ENCODE assay signal across 21 cellular contexts in the genomic region with DNA sequence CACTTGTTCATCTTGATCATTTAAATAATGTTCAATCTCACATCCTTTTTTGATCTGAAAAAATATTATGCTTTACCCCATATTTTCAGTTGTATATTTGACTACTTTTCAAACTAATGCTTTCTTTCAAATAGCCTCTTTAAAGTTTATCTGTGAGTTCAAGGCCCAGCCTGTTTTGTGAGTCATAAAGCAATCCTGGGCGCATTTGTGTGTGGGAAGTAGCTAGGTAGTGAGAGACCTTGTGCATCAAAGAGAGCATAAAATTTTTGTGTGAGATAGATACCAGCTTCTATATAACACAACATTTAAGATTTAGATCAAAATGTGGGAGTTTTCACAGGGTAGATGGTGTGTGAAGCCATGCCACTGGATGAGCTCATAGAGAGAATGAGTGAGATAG.
DNase-seq lines count a peak whose midpoint lies in the region; ATAC-seq, FAIRE-seq and TF ChIP-seq lines count a peak whose summit lies in the region.
"Had no signal": no experiment of that assay in that cellular context is flagged by ENCODE, and none has a peak within 500 bp of the region (broad histone marks: within the 10 kb centered on the region; RNA-seq: fewer than 3 reads in every experiment).

No MANE protein-coding gene starts in this region.

- no peak overlapping the region for H3K4me2 ChIP-seq in IMR-90 (ENCODE audit: low read depth, low read length)
- no peak overlapping the region for H3K4me2 ChIP-seq in astrocyte (ENCODE audit: low read length)

- no peak for ATAC-seq in IMR-90 (ENCODE audit: low read depth)
- no peak for ATAC-seq in activated naive CD8-positive, alpha-beta T cell treated with anti-CD3 and anti-CD28 coated beads, Interleukin-2, amount 50 U/mL, for 24 hours
- ATAC-seq: HepG2 had no signal

- H4K20me1 ChIP-seq in IMR-90 (ENCODE audit: insufficient read depth, low read length) (no peaks in the 10 kb centered on the region), astrocyte (ENCODE audit: insufficient read depth, low read length) (no peaks in the 10 kb centered on the region)

- no peak overlapping the region for H3K4me3 Mint-ChIP-seq in astrocyte (ENCODE audit: unreplicated experiment)
- no peak overlapping the region for H3K4me3 Mint-ChIP-seq in activated naive CD8-positive, alpha-beta T cell treated with anti-CD3 and anti-CD28 coated beads, Interleukin-2, amount 50 U/mL, for 24 hours
- H3K4me3 Mint-ChIP-seq: CD4-positive, CD25-positive, alpha-beta regulatory T cell; CD8-positive, alpha-beta memory T cell had no signal

- no TSS peak for BruUV-seq in IMR-90 (replicated peaks; lab: Mats Ljungman, UMichigan)

- in situ Hi-C loops in IMR-90 (cut with MboI; ENCODE audit: low sequenced_read_pairs): no loop called here

- H2AK5ac ChIP-seq in IMR-90 (ENCODE audit: low read depth, low read length): no peak overlapping the region

- no peak overlapping the region for H4K91ac ChIP-seq in IMR-90 (ENCODE audit: insufficient read depth, low read depth, low read length)

- H3K79me2 ChIP-seq in astrocyte (ENCODE audit: insufficient read depth, low read length): no peaks in the 10 kb centered on the region

- H2BK120ac ChIP-seq in IMR-90 (ENCODE audit: low read depth, low read length): no peak overlapping the region

- no peaks in the 10 kb centered on the region for H3K4me1 Mint-ChIP-seq in astrocyte (ENCODE audit: low read depth, unreplicated experiment)
- H3K4me1 Mint-ChIP-seq in activated naive CD8-positive, alpha-beta T cell treated with anti-CD3 and anti-CD28 coated beads, Interleukin-2, amount 50 U/mL, for 24 hours: no peaks in the 10 kb centered on the region
- H3K4me1 Mint-ChIP-seq: CD8-positive, alpha-beta memory T cell had no signal

- no peak overlapping the region for H2BK5ac ChIP-seq in IMR-90 (ENCODE audit: low read depth, low read length, poor library complexity, severe bottlenecking)

- TF ChIP-seq CTCF in IMR-90 (conservative IDR thresholded peaks at IDR 0.05; ENCODE audit: low read depth, low read length) (no peak), astrocyte (IDR thresholded peaks at IDR 0.05; ENCODE audit: insufficient read depth, low read depth, low read length) (no peak)

- no peaks in the 10 kb centered on the region for H3K79me1 ChIP-seq in IMR-90 (ENCODE audit: low read depth in 1 of 2, low read length in 2 of 2)

- no peak overlapping the region for H2BK20ac ChIP-seq in IMR-90 (ENCODE audit: low read depth, low read length)

- intact Hi-C loops in IMR-90 (cut with micrococcal nuclease): no loop called here

- WGBS in IMR-90 (ENCODE audit: extremely low coverage in 2 of 2, insufficient read length in 1 of 2), 2 experiments: no CpG with 5 or more reads among the region's 1 CpG

- no peak overlapping the region for H3K56ac ChIP-seq in IMR-90 (ENCODE audit: extremely low read depth, insufficient read depth, low read length)

- POLR2A ChIA-PET in IMR-90 (lab: Charles Lee; ENCODE audit: unreplicated experiment): no interaction called here

- H3K27me3 Mint-ChIP-seq in astrocyte (ENCODE audit: low read depth, unreplicated experiment): no peaks in the 10 kb centered on the region
- no peaks in the 10 kb centered on the region for H3K27me3 Mint-ChIP-seq in activated naive CD8-positive, alpha-beta T cell treated with anti-CD3 and anti-CD28 coated beads, Interleukin-2, amount 50 U/mL, for 24 hours
- H3K27me3 Mint-ChIP-seq: CD4-positive, CD25-positive, alpha-beta regulatory T cell; CD8-positive, alpha-beta memory T cell had no signal

- no peak overlapping the region for H3K14ac ChIP-seq in IMR-90 (replicated peaks; ENCODE audit: low read depth, low read length)

- H3K9me3 Mint-ChIP-seq in astrocyte (ENCODE audit: unreplicated experiment): no peaks in the 10 kb centered on the region
- H3K9me3 Mint-ChIP-seq in activated naive CD8-positive, alpha-beta T cell treated with anti-CD3 and anti-CD28 coated beads, Interleukin-2, amount 50 U/mL, for 24 hours: no peaks in the 10 kb centered on the region

- H3K9ac ChIP-seq in IMR-90 (ENCODE audit: low read depth, low read length): no peak overlapping the region
- no peak overlapping the region for H3K9ac ChIP-seq in astrocyte (ENCODE audit: low read length)

- H2AFZ ChIP-seq in IMR-90 (replicated peaks; ENCODE audit: low read length, poor library complexity) (no peak overlapping the region), astrocyte (ENCODE audit: low read depth, low read length) (no peak overlapping the region)

- CTCF ChIA-PET in IMR-90 (lab: Yijun Ruan, JAX): no interaction called here

- no peaks in the 10 kb centered on the region for H3K36me3 ChIP-seq in IMR-90 (ENCODE audit: control insufficient read depth, insufficient read depth, low read length)
- no peaks in the 10 kb centered on the region for H3K36me3 ChIP-seq in astrocyte (ENCODE audit: insufficient read depth, low read length)
- H3K36me3 ChIP-seq: BE2C had no signal

- TF ChIP-seq POLR2A in IMR-90 (IDR thresholded peaks at IDR 0.05; ENCODE audit: low read depth, low read length): no peak

- no peak overlapping the region for H2BK15ac ChIP-seq in IMR-90 (ENCODE audit: low read depth, low read length)

- no peaks in the 10 kb centered on the region for H3K27me3 ChIP-seq in IMR-90 (ENCODE audit: control insufficient read depth, insufficient read depth, low read length)
- H3K27me3 ChIP-seq in astrocyte (ENCODE audit: insufficient read depth, low read length): no peaks in the 10 kb centered on the region

- H4K8ac ChIP-seq in IMR-90 (ENCODE audit: low read depth in 2 of 2, low read length in 2 of 2): no peak overlapping the region

- DNase-seq in IMR-90 (peak; percentile 18), astrocyte (ENCODE audit: low read depth) (peak; percentile 12), iris pigment epithelial cell (ENCODE audit: low read depth) (peak; percentile 36), NCI-H2196 (lab: John Stamatoyannopoulos, UW; ENCODE audit: unreplicated experiment) (no peak), activated gamma-delta T cell treated with Interleukin-2 at 50 U/mL for 16 hours (no peak)
- no peak for DNase-seq in activated naive CD8-positive, alpha-beta T cell treated with anti-CD3 and anti-CD28 coated beads, Interleukin-2, amount 50 U/mL, for 24 hours
- DNase-seq: ACHN; BE2C; C1 segment of cervical spinal cord; CD4-positive, CD25-positive, alpha-beta regulatory T cell; CD8-positive, alpha-beta memory T cell; COR-L47; DMS 273 treated with DMSO at 0.1 percent for 48 hours; DND-41; EL; GDM1; GOT3; H7 had no signal

- H3K18ac ChIP-seq in IMR-90 (ENCODE audit: low read depth, low read length): no peak overlapping the region

- TF ChIP-seq RAD21 in IMR-90 (IDR thresholded peaks at IDR 0.05; ENCODE audit: low read length): no peak

- no peak overlapping the region for H3K27ac ChIP-seq in IMR-90 (ENCODE audit: insufficient read depth, low read length)
- no peak overlapping the region for H3K27ac ChIP-seq in astrocyte (ENCODE audit: low read depth, low read length)

- dilution Hi-C loops in IMR-90 (cut with HindIII; ENCODE audit: low sequenced_read_pairs, unreplicated experiment): no loop called here

- no peaks in the 10 kb centered on the region for H3K36me3 Mint-ChIP-seq in astrocyte (ENCODE audit: low read depth, unreplicated experiment)
- H3K36me3 Mint-ChIP-seq in activated naive CD8-positive, alpha-beta T cell treated with anti-CD3 and anti-CD28 coated beads, Interleukin-2, amount 50 U/mL, for 24 hours (ENCODE audit: low read depth): no peaks in the 10 kb centered on the region
- H3K36me3 Mint-ChIP-seq: CD4-positive, CD25-positive, alpha-beta regulatory T cell; CD8-positive, alpha-beta memory T cell had no signal

- H3K9me3 ChIP-seq in IMR-90 (ENCODE audit: control insufficient read depth, insufficient read depth, low read length): no peaks in the 10 kb centered on the region
- H3K9me3 ChIP-seq in astrocyte (ENCODE audit: insufficient read depth, low read depth, low read length): no peaks in the 10 kb centered on the region
- H3K9me3 ChIP-seq: BE2C had no signal

- H3K4me1 ChIP-seq in IMR-90 (ENCODE audit: control insufficient read depth, insufficient read depth, low read length) (no peaks in the 10 kb centered on the region), astrocyte (ENCODE audit: insufficient read depth, low read length) (no peaks in the 10 kb centered on the region)
- H3K4me1 ChIP-seq: BE2C had no signal

- H3K4me3 ChIP-seq in IMR-90 (ENCODE audit: insufficient read depth, low read depth, low read length) (no peak overlapping the region), astrocyte (ENCODE audit: insufficient read depth, low read depth, low read length) (no peak overlapping the region)

- H3K9me1 ChIP-seq in IMR-90 (ENCODE audit: insufficient read depth, low read length): no peaks in the 10 kb centered on the region

- no peak overlapping the region for H2AK9ac ChIP-seq in IMR-90 (replicated peaks; ENCODE audit: low read depth, low read length, poor library complexity)

- no peak overlapping the region for H3K27ac Mint-ChIP-seq in astrocyte (ENCODE audit: unreplicated experiment)
- H3K27ac Mint-ChIP-seq in activated naive CD8-positive, alpha-beta T cell treated with anti-CD3 and anti-CD28 coated beads, Interleukin-2, amount 50 U/mL, for 24 hours: no peak overlapping the region
- H3K27ac Mint-ChIP-seq: CD4-positive, CD25-positive, alpha-beta regulatory T cell; CD8-positive, alpha-beta memory T cell had no signal

- H3K4ac ChIP-seq in IMR-90 (ENCODE audit: low read depth, low read length): no peak overlapping the region

- H3K23ac ChIP-seq in IMR-90 (ENCODE audit: low read depth, low read length): no peak overlapping the region

- H4K5ac ChIP-seq in IMR-90 (ENCODE audit: low read depth, low read length): no peak overlapping the region

- FAIRE-seq in astrocyte (lab: Jason Lieb, UNC): no peak
- FAIRE-seq: A204.1, GM12892, HepG2 had no signal

TF ChIP-seq in IMR-90, 13 proteins besides CTCF, POLR2A, EP300 and RAD21:
- TF ChIP-seq MAFK (IDR thresholded peaks at IDR 0.05; ENCODE audit: low read depth, low read length) (no peak), CHD1 (IDR thresholded peaks at IDR 0.05; ENCODE audit: low read depth, low read length) (no peak)

Comparison
In these comparisons a context has a peak if more than half of its experiments do, and no peak if none do; other contexts are left out.
1. DNase-seq: peak in IMR-90 (single experiment), astrocyte (single experiment) and iris pigment epithelial cell (single experiment); none in NCI-H2196 (single experiment), activated naive CD8-positive, alpha-beta T cell treated with anti-CD3 and anti-CD28 coated beads, Interleukin-2, amount 50 U/mL, for 24 hours (single experiment) and activated gamma-delta T cell treated with Interleukin-2 at 50 U/mL for 16 hours (single experiment).